33 cellular contexts compared by ENCODE assay signal in the genomic region with DNA sequence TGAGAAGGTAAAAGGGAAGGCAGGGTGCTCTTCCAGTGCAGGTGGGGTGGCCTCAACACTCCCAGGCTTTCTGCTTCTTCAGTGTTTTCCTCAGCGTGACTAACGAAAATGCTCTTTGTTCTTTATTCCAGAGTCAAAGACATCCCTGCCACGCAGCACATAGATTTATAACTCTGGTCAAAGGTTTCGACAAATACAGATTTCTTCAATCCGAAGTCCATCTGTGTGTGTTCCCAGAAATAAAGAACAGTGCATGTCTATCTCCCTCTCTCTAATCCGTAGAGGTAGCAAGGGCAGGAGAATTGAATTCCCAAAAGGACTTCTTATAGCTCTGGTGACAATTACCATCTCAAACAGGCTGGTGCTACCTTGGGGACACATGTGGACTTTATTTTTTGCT. TPM values are rescaled to one million over a fixed set of nuclear protein-coding genes. Genes with fewer than 3 reads are reported as not detected.
"Had no signal": no experiment of that assay in that cellular context is flagged by ENCODE, and none has a peak within 500 bp of the region (broad histone marks: within the 10 kb centered on the region; RNA-seq: fewer than 3 reads in every experiment).

No MANE protein-coding gene starts in this region.

- H3K27me3 ChIP-seq: adrenal gland, body of pancreas, esophagus muscularis mucosa, foreskin keratinocyte, gastrocnemius medialis had no signal

- ATAC-seq: activated CD4-positive, CD25-positive, alpha-beta regulatory T cell treated with anti-CD3 and anti-CD28 coated beads, Interleukin-2, amount 50 U/mL, for 24 hours; activated CD8-positive, alpha-beta T cell treated with anti-CD3 and anti-CD28 coated beads for 36 hours; activated naive CD8-positive, alpha-beta T cell treated with anti-CD3 and anti-CD28 coated beads, Interleukin-2, amount 50 U/mL, for 24 hours; body of pancreas; effector memory CD8-positive, alpha-beta T cell; foreskin keratinocyte; gastrocnemius medialis; T-cell had no signal

- DNase-seq: activated B cell treated with CpG ODN at 0.5 μM for 24 hours; activated CD4-positive, alpha-beta T cell treated with anti-CD3 and anti-CD28 coated beads for 48 hours; activated CD4-positive, alpha-beta T cell treated with anti-CD3 and anti-CD28 coated beads, Interleukin-2, amount 50 U/mL, for 1 hour; activated CD4-positive, alpha-beta T cell treated with anti-CD3 and anti-CD28 coated beads, Interleukin-2, amount 50 U/mL, for 48 hours; activated CD8-positive, alpha-beta memory T cell treated with anti-CD3 and anti-CD28 coated beads for 24 hours; activated CD8-positive, alpha-beta T cell treated with anti-CD3 and anti-CD28 coated beads for 36 hours; activated effector memory CD4-positive, alpha-beta T cell treated with anti-CD3 and anti-CD28 coated beads, Interleukin-2, amount 50 U/mL, for 16 hours; activated naive CD4-positive, alpha-beta T cell treated with anti-CD3 and anti-CD28 coated beads for 36 hours; activated naive CD8-positive, alpha-beta T cell treated with anti-CD3 and anti-CD28 coated beads for 36 hours; activated naive CD8-positive, alpha-beta T cell treated with anti-CD3 and anti-CD28 coated beads, Interleukin-2, amount 50 U/mL, for 24 hours; activated T-cell treated with anti-CD3 and anti-CD28 coated beads, Interleukin-2, amount 50 U/mL, for 48 hours; adrenal gland; amygdala; aorta; body of pancreas; caudate nucleus; cortex of kidney; dermis blood vessel endothelial cell; effector CD4-positive, alpha-beta T cell; effector memory CD8-positive, alpha-beta T cell; erythroblast; foreskin keratinocyte; gastrocnemius medialis; SW 1271; T-cell; T-helper 9 cell; WERI-Rb-1 had no signal

- H3K9me3 ChIP-seq: adrenal gland, body of pancreas, esophagus muscularis mucosa, gastrocnemius medialis had no signal

- H3K27ac ChIP-seq: adrenal gland, body of pancreas, esophagus muscularis mucosa, foreskin keratinocyte, gastrocnemius medialis, WERI-Rb-1 had no signal

- H3K36me3 ChIP-seq: adrenal gland, esophagus muscularis mucosa, gastrocnemius medialis, WERI-Rb-1 had no signal

- H3K4me3 ChIP-seq: adrenal gland, body of pancreas, esophagus muscularis mucosa, gastrocnemius medialis had no signal

- FAIRE-seq: colon had no signal

- H3K4me1 ChIP-seq: adrenal gland, body of pancreas, foreskin keratinocyte, gastrocnemius medialis had no signal

RNA-seq across cellular contexts. Expression of a gene that starts 26.4 kb away (rescaled TPM):
- total RNA-seq: activated CD8-positive, alpha-beta T cell treated with anti-CD3 and anti-CD28 coated beads for 36 hours; activated naive CD4-positive, alpha-beta T cell treated with anti-CD3 and anti-CD28 coated beads for 36 hours; activated naive CD8-positive, alpha-beta T cell treated with anti-CD3 and anti-CD28 coated beads for 36 hours; activated T-helper 1 cell treated with anti-CD3 and anti-CD28 coated beads, Interleukin-12 subunit alpha, Interleukin-12 subunit beta, Interleukin-2, Interleukin-4 antibody, amounts not matched to agents 30 ng/mL and 10 ng/mL and 1 ng/mL, durations not matched to agents 14 hours and 24 hours and 36 hours; activated T-helper 2 cell treated with anti-CD3 and anti-CD28 coated beads, Interferon-gamma antibody, Interleukin-2, Interleukin-4, amounts not matched to agents 10 μg/mL and 5 μg/mL and 100 μg/mL, durations not matched to agents 14 hours and 24 hours and 36 hours; adrenal gland; dermis blood vessel endothelial cell; foreskin keratinocyte; T-cell; T-helper 2 cell treated with Interferon-gamma antibody and Interleukin-4, amounts not matched to agents 100 ng/mL and 5 ng/mL, for 36 hours had no signal
- polyA plus RNA-seq: adrenal gland, aorta, foreskin keratinocyte had no signal

RNA-seq across cellular contexts. Expression of a gene that starts 53.5 kb away (rescaled TPM):
- total RNA-seq: activated B cell treated with CpG ODN at 0.5 μM for 24 hours; activated CD8-positive, alpha-beta T cell treated with anti-CD3 and anti-CD28 coated beads for 36 hours; activated naive CD4-positive, alpha-beta T cell treated with anti-CD3 and anti-CD28 coated beads for 36 hours; activated naive CD8-positive, alpha-beta T cell treated with anti-CD3 and anti-CD28 coated beads for 36 hours; activated T-helper 1 cell treated with anti-CD3 and anti-CD28 coated beads, Interleukin-12 subunit alpha, Interleukin-12 subunit beta, Interleukin-2, Interleukin-4 antibody, amounts not matched to agents 30 ng/mL and 10 ng/mL and 1 ng/mL, durations not matched to agents 14 hours and 24 hours and 36 hours; activated T-helper 2 cell treated with anti-CD3 and anti-CD28 coated beads, Interferon-gamma antibody, Interleukin-2, Interleukin-4, amounts not matched to agents 10 μg/mL and 5 μg/mL and 100 μg/mL, durations not matched to agents 14 hours and 24 hours and 36 hours; foreskin keratinocyte; T-helper 2 cell treated with Interferon-gamma antibody and Interleukin-4, amounts not matched to agents 100 ng/mL and 5 ng/mL, for 36 hours had no signal
- polyA plus RNA-seq: foreskin keratinocyte had no signal
